In genomic region chr11:61771195-61771894, GRCh38 we compare ENCODE assay signal across 2 cellular contexts.
TF ChIP-seq lines count a peak whose summit lies in the region.

No MANE protein-coding gene starts in this region.

TF ChIP-seq in HEK293, 187 proteins besides CTCF, POLR2A, EP300 and RAD21:
- peak; percentile 35; the same call in 1 of the 2 replicates for TF ChIP-seq KLF1 (tag by site-specific recombination; IDR thresholded peaks at IDR 0.05)
- TF ChIP-seq GLIS2 (tag by site-specific recombination; IDR thresholded peaks at IDR 0.05), result peak; percentile 35; the same call in 1 of the 2 replicates
- TF ChIP-seq ZNF24 (tag by site-specific recombination; IDR thresholded peaks at IDR 0.05), result no peak

TF ChIP-seq in GM12878, 131 proteins besides CTCF, POLR2A, EP300 and RAD21:
- TF ChIP-seq POU2F2 (IDR thresholded peaks at IDR 0.05; ENCODE audit: borderline replicate concordance, low read depth, low read length) (no peak), IKZF2 (IDR thresholded peaks at IDR 0.05) (no peak), BMI1 (IDR thresholded peaks at IDR 0.05; ENCODE audit: borderline replicate concordance) (no peak), ZNF622 (IDR thresholded peaks at IDR 0.05) (no peak), MXI1 (IDR thresholded peaks at IDR 0.05; ENCODE audit: low read depth, low read length) (no peak), ZNF217 (IDR thresholded peaks at IDR 0.05) (no peak), CBX5 (IDR thresholded peaks at IDR 0.05; ENCODE audit: low read depth) (no peak), NRF1 (conservative IDR thresholded peaks at IDR 0.05; ENCODE audit: low read depth, low read length) (no peak), TCF3 (IDR thresholded peaks at IDR 0.05; ENCODE audit: borderline replicate concordance, insufficient read depth, low read depth, low read length) (no peak), CREB1 (IDR thresholded peaks at IDR 0.05; ENCODE audit: low read depth) (no peak), ZZZ3 (IDR thresholded peaks at IDR 0.05; ENCODE audit: control insufficient read depth, insufficient read length, low read depth) (no peak), ZBTB4 (CRISPR knock-in tag; IDR thresholded peaks at IDR 0.05) (no peak), ZSCAN29 (IDR thresholded peaks at IDR 0.05) (no peak)
- TF ChIP-seq, protein P1, sequence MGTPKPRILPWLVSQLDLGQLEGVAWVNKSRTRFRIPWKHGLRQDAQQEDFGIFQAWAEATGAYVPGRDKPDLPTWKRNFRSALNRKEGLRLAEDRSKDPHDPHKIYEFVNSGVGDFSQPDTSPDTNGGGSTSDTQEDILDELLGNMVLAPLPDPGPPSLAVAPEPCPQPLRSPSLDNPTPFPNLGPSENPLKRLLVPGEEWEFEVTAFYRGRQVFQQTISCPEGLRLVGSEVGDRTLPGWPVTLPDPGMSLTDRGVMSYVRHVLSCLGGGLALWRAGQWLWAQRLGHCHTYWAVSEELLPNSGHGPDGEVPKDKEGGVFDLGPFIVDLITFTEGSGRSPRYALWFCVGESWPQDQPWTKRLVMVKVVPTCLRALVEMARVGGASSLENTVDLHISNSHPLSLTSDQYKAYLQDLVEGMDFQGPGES (IDR thresholded peaks at IDR 0.05), result no peak
